Comparison of ENCODE assay signal across 19 cellular contexts in the genomic region with DNA sequence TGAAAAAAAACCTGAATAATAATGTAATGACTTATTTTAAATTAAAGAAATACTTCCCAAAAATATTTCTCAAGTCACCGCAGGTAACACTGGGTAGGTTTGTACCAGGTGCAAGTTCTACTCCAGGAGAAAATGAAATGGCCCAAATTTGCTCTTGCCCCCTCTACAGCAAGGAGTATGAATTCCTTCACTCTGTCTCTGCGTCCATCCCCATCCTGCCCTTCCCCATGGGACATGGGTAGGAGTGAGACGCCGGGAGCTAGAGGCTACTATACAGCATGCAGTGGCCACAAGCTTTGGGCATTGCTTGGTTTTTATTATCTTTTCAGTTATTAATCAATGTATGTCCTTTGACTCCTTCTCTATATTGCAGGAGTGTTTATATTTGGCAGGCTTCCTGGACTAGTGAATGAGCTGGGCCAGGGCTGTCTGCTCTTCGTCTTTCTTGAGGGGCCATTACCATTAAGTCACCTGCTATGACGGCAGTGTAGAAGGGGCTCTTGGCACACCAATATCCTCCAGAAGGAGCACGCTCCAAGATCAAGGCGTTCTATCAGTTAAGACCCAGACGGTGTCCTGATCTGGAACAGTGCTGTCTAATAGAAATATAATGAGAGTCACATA.
DNase-seq lines count a peak whose midpoint lies in the region; ATAC-seq and TF ChIP-seq lines count a peak whose summit lies in the region.
"Had no signal": no experiment of that assay in that cellular context is flagged by ENCODE, and none has a peak within 500 bp of the region (broad histone marks: within the 10 kb centered on the region; RNA-seq: fewer than 3 reads in every experiment).

No MANE protein-coding gene starts in this region.

- H3K36me3 Mint-ChIP-seq in endodermal cell (ENCODE audit: low read depth): no peaks in the 10 kb centered on the region
- H3K36me3 Mint-ChIP-seq in CD8-positive, alpha-beta T cell: no peaks in the 10 kb centered on the region
- H3K36me3 Mint-ChIP-seq in activated T-helper 17 cell treated with anti-CD3 and anti-CD28 coated beads, Interleukin-2, amount 50 U/mL, for 72 hours (ENCODE audit: low read depth): no peaks in the 10 kb centered on the region
- H3K36me3 Mint-ChIP-seq: CD14-positive monocyte; CD4-positive, alpha-beta memory T cell had no signal

- H3K27ac ChIP-seq in endodermal cell (ENCODE audit: low read depth, low read length): no peak overlapping the region
- H3K27ac ChIP-seq in CD8-positive, alpha-beta T cell (ENCODE audit: low read depth, low read length): no peak overlapping the region
- H3K27ac ChIP-seq: 22Rv1, A549, BLaER1 had no signal

- no peak for ATAC-seq in CD8-positive, alpha-beta T cell
- no peak for ATAC-seq in GM18858 (IDR thresholded peaks at IDR 0.05; ENCODE audit: unreplicated experiment)
- ATAC-seq in activated T-helper 17 cell treated with anti-CD3 and anti-CD28 coated beads, Interleukin-2, amount 50 U/mL, for 72 hours (replicated peaks): no peak
- ATAC-seq: A549, HCT116 had no signal

- POLR2A ChIA-PET in HEK293T (lab: Yijun Ruan, JAX): no interaction called here
- POLR2A ChIA-PET in CD8-positive, alpha-beta T cell (lab: Charles Lee): no interaction called here

- no peak overlapping the region for H3K9ac ChIP-seq in endodermal cell (ENCODE audit: extremely low read depth, low read length, poor library complexity, severe bottlenecking)
- H3K9ac ChIP-seq: BLaER1 had no signal

- peaks cover 1% of the 10 kb centered on the region for H3K27me3 Mint-ChIP-seq in endodermal cell (ENCODE audit: insufficient read depth)
- peaks cover 6% of the 10 kb centered on the region for H3K27me3 Mint-ChIP-seq in CD8-positive, alpha-beta T cell (ENCODE audit: low read depth)
- peaks cover 25% of the 10 kb centered on the region for H3K27me3 Mint-ChIP-seq in activated T-helper 17 cell treated with anti-CD3 and anti-CD28 coated beads, Interleukin-2, amount 50 U/mL, for 72 hours

- WGBS in endodermal cell (ENCODE audit: insufficient coverage in 1 of 2, insufficient read length in 1 of 2), 2 experiments: 71 to 83% methylated on average over 5 to 9 of the region's 9 CpGs

- no peak overlapping the region for H3K27ac Mint-ChIP-seq in endodermal cell
- H3K27ac Mint-ChIP-seq in CD8-positive, alpha-beta T cell: no peak overlapping the region
- no peak overlapping the region for H3K27ac Mint-ChIP-seq in activated T-helper 17 cell treated with anti-CD3 and anti-CD28 coated beads, Interleukin-2, amount 50 U/mL, for 72 hours
- H3K27ac Mint-ChIP-seq: CD4-positive, alpha-beta memory T cell had no signal

- H3K4me3 ChIP-seq in endodermal cell (ENCODE audit: low read length): no peak overlapping the region
- no peak overlapping the region for H3K4me3 ChIP-seq in CD8-positive, alpha-beta T cell (ENCODE audit: low read depth, low read length)
- H3K4me3 ChIP-seq: A549, BLaER1 had no signal

- DNase-seq in DMS79 treated with DMSO at 0.1 percent for 48 hours (lab: John Stamatoyannopoulos, UW) (peak; percentile 1), DMS79 (lab: John Stamatoyannopoulos, UW) (no peak), HEK293T (ENCODE audit: extremely low spot score) (peak; percentile 7), endodermal cell (no peak)
- DNase-seq in CD8-positive, alpha-beta T cell: no peak
- DNase-seq: Calu3; CD4-positive, alpha-beta memory T cell; DMS 273 treated with DMSO at 0.1 percent for 48 hours; DMS53; GDM1; GOT3; KG1 had no signal

- CTCF ChIA-PET in HEK293T (lab: Yijun Ruan, JAX): no interaction called here
- CTCF ChIA-PET in CD8-positive, alpha-beta T cell (lab: Charles Lee): no interaction called here

- no peak overlapping the region for H3K4me3 Mint-ChIP-seq in endodermal cell
- H3K4me3 Mint-ChIP-seq in CD8-positive, alpha-beta T cell: no peak overlapping the region
- no peak overlapping the region for H3K4me3 Mint-ChIP-seq in activated T-helper 17 cell treated with anti-CD3 and anti-CD28 coated beads, Interleukin-2, amount 50 U/mL, for 72 hours
- H3K4me3 Mint-ChIP-seq: CD14-positive monocyte; CD4-positive, alpha-beta memory T cell had no signal

- H3K4me1 Mint-ChIP-seq in endodermal cell: peaks cover 6% of the 10 kb centered on the region
- no peaks in the 10 kb centered on the region for H3K4me1 Mint-ChIP-seq in CD8-positive, alpha-beta T cell (ENCODE audit: low read depth)
- H3K4me1 Mint-ChIP-seq in activated T-helper 17 cell treated with anti-CD3 and anti-CD28 coated beads, Interleukin-2, amount 50 U/mL, for 72 hours: no peaks in the 10 kb centered on the region
- H3K4me1 Mint-ChIP-seq: CD14-positive monocyte; CD4-positive, alpha-beta memory T cell had no signal

- no peaks in the 10 kb centered on the region for H3K4me1 ChIP-seq in endodermal cell (ENCODE audit: control insufficient read depth, insufficient read depth, low read length)
- no peaks in the 10 kb centered on the region for H3K4me1 ChIP-seq in CD8-positive, alpha-beta T cell (ENCODE audit: insufficient read depth, low read length)
- H3K4me1 ChIP-seq: BLaER1 had no signal

- peak; percentile 26 for TF ChIP-seq CTCF in endodermal cell (conservative IDR thresholded peaks at IDR 0.05)
- no peak for TF ChIP-seq CTCF in CD8-positive, alpha-beta T cell (IDR thresholded peaks at IDR 0.05)

- H3K36me3 ChIP-seq in endodermal cell (ENCODE audit: control insufficient read depth, insufficient read depth, low read length): no peaks in the 10 kb centered on the region
- H3K36me3 ChIP-seq in CD8-positive, alpha-beta T cell (ENCODE audit: insufficient read depth, low read length): no peaks in the 10 kb centered on the region
- H3K36me3 ChIP-seq: BLaER1 had no signal

- intact Hi-C loops in CD8-positive, alpha-beta T cell (cut with DNase I, micrococcal nuclease): no loop called here

- no peaks in the 10 kb centered on the region for H3K27me3 ChIP-seq in endodermal cell (ENCODE audit: control insufficient read depth, insufficient read depth, low read length, poor library complexity, severe bottlenecking)
- peaks cover 4% of the 10 kb centered on the region for H3K27me3 ChIP-seq in CD8-positive, alpha-beta T cell (ENCODE audit: insufficient read depth, low read length)
- H3K27me3 ChIP-seq: BLaER1 had no signal

- H3K9me3 ChIP-seq in endodermal cell (ENCODE audit: control insufficient read depth, low read length): no peaks in the 10 kb centered on the region
- no peaks in the 10 kb centered on the region for H3K9me3 ChIP-seq in CD8-positive, alpha-beta T cell (ENCODE audit: low read length)
- H3K9me3 ChIP-seq: A549 had no signal

- H3K9me3 Mint-ChIP-seq in endodermal cell: no peaks in the 10 kb centered on the region
- H3K9me3 Mint-ChIP-seq in CD8-positive, alpha-beta T cell: peaks cover 16% of the 10 kb centered on the region
- H3K9me3 Mint-ChIP-seq in activated T-helper 17 cell treated with anti-CD3 and anti-CD28 coated beads, Interleukin-2, amount 50 U/mL, for 72 hours: peaks cover 11% of the 10 kb centered on the region

TF ChIP-seq in HEK293T, 16 proteins besides CTCF, POLR2A, EP300 and RAD21:
- TF ChIP-seq, protein P1, sequence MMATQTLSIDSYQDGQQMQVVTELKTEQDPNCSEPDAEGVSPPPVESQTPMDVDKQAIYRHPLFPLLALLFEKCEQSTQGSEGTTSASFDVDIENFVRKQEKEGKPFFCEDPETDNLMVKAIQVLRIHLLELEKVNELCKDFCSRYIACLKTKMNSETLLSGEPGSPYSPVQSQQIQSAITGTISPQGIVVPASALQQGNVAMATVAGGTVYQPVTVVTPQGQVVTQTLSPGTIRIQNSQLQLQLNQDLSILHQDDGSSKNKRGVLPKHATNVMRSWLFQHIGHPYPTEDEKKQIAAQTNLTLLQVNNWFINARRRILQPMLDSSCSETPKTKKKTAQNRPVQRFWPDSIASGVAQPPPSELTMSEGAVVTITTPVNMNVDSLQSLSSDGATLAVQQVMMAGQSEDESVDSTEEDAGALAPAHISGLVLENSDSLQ (IDR thresholded peaks at IDR 0.05): no peak

Comparison
In these comparisons a context has a peak if more than half of its experiments do, and no peak if none do; other contexts are left out.
1. DNase-seq: peak in DMS79 treated with DMSO at 0.1 percent for 48 hours (single experiment) and HEK293T (single experiment); none in DMS79 (single experiment), endodermal cell (single experiment) and CD8-positive, alpha-beta T cell (0 of 7).